Comparison of ENCODE assay signal across 9 cellular contexts in the genomic region with DNA sequence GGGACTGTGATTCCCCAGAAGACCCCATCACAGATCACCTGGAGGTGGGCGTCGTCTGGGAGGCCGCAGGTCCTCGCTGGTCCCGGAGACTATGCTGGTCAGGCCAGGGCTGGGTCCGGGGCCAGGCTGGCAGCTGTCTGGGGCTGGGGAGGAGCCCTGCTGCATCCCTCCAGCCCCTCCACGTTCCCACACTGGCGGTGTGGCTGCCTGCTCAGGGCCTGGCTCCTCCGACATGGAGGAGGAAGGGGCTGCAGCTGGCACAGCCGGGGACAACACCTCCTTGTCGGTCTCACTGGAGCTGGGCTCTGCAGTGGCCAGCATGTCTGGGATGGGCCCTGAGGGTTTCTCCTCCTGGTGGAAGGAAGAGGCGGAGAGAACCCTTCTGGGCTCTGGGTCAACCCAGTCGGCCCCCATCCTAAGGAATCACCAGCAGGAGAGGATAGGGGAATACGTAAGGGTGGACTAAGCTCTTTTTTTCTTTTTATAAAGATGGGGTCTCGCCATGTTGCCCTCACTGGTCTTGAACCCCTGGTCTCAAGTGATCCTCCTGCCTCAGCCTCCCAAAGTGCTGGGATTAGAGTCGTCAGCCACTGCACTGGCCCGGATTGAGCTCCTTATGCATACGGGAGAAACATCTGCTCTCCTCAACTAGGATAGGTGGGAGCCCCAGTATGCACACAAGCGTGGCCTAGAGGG. TPM values are rescaled to one million over a fixed set of nuclear protein-coding genes. Genes with fewer than 3 reads are reported as not detected.
DNase-seq lines count a peak whose midpoint lies in the region; ATAC-seq and TF ChIP-seq lines count a peak whose summit lies in the region.
"Had no signal": no experiment of that assay in that cellular context is flagged by ENCODE, and none has a peak within 500 bp of the region (broad histone marks: within the 10 kb centered on the region; RNA-seq: fewer than 3 reads in every experiment).

No MANE protein-coding gene starts in this region.

- peak overlapping the region; percentile 90 for H3K4me3 Mint-ChIP-seq in chondrocyte (ENCODE audit: unreplicated experiment)

- H3K4me3 ChIP-seq in ACC112 (ENCODE audit: low read depth, low read length) (peak overlapping the region; percentile 83), muscle layer of duodenum (ENCODE audit: low read depth in 1 of 2, low read length in 2 of 2) (peak overlapping the region; percentile 65 to 67)

- no peaks in the 10 kb centered on the region for H3K36me3 Mint-ChIP-seq in chondrocyte (ENCODE audit: low read depth)

- H3K27ac Mint-ChIP-seq in chondrocyte (ENCODE audit: unreplicated experiment): peak overlapping the region; percentile 100

- H3K4me1 ChIP-seq in ACC112 (ENCODE audit: control insufficient read depth, insufficient read depth, low read length, unreplicated experiment) (peaks cover 12% of the 10 kb centered on the region), muscle layer of duodenum (ENCODE audit: control insufficient read depth in 1 of 2, insufficient read depth in 2 of 2, low read length in 2 of 2) (peaks cover 4 to 24% of the 10 kb centered on the region in 2 donors)

- TF ChIP-seq CTCF in chondrocyte (IDR thresholded peaks at IDR 0.05): peak; percentile 24

- no peak for TF ChIP-seq RAD21 in Ishikawa (IDR thresholded peaks at IDR 0.05; ENCODE audit: low read depth)

- 0 out of 2 replicates have a peak, but pooled peaks have one; percentile 12 for TF ChIP-seq EP300 in Ishikawa (IDR thresholded peaks at IDR 0.05; ENCODE audit: borderline replicate concordance)

- DNase-seq in chondrocyte (ENCODE audit: low spot score): no peak
- DNase-seq in NCI-H1694 (lab: John Stamatoyannopoulos, UW): no peak
- no peak for DNase-seq in kidney tubule cell (ENCODE audit: low spot score)

- no peaks in the 10 kb centered on the region for H3K27me3 Mint-ChIP-seq in chondrocyte (ENCODE audit: low read depth)

- no peaks in the 10 kb centered on the region for H3K36me3 ChIP-seq in ACC112 (ENCODE audit: insufficient read depth, low read length)
- H3K36me3 ChIP-seq in muscle layer of duodenum (ENCODE audit: control insufficient read depth in 1 of 2, insufficient read depth in 2 of 2, low read length in 2 of 2): peaks cover 0 to 3% of the 10 kb centered on the region in 2 donors

- H3K9me3 Mint-ChIP-seq in chondrocyte (ENCODE audit: low read depth): no peaks in the 10 kb centered on the region

- H3K4me1 Mint-ChIP-seq in chondrocyte (ENCODE audit: low read depth): peaks cover 23% of the 10 kb centered on the region

- H3K9me3 ChIP-seq in muscle layer of duodenum (ENCODE audit: control insufficient read depth in 1 of 2, low read length in 2 of 2): no peaks in the 10 kb centered on the region

- H2AFZ ChIP-seq in ACC112 (ENCODE audit: low read length, unreplicated experiment): no peak overlapping the region

- H3K79me2 ChIP-seq in ACC112 (ENCODE audit: control insufficient read depth, insufficient read depth, low read length, unreplicated experiment): no peaks in the 10 kb centered on the region

- H3K27ac ChIP-seq in ACC112 (ENCODE audit: low read depth, low read length) (peak overlapping the region; percentile 94), muscle layer of duodenum (ENCODE audit: low read length) (peak overlapping the region; percentile 87)

- H3K27me3 ChIP-seq in ACC112 (ENCODE audit: insufficient read depth, low read length) (no peaks in the 10 kb centered on the region), muscle layer of duodenum (ENCODE audit: low read depth, low read length) (no peaks in the 10 kb centered on the region)

- ATAC-seq in GM21423 (IDR thresholded peaks at IDR 0.05; ENCODE audit: unreplicated experiment) (no peak), GM19351 (IDR thresholded peaks at IDR 0.05; ENCODE audit: unreplicated experiment) (no peak)

TF ChIP-seq in Ishikawa, 13 proteins besides CTCF, POLR2A, EP300 and RAD21:
- TF ChIP-seq CEBPB (IDR thresholded peaks at IDR 0.05) (no peak), TCF12 (IDR thresholded peaks at IDR 0.05; ENCODE audit: low read depth) (no peak), CREB1 (IDR thresholded peaks at IDR 0.05; ENCODE audit: low read depth) (no peak), FOXM1 (IDR thresholded peaks at IDR 0.05; ENCODE audit: borderline replicate concordance, low read depth) (no peak), NFIC (IDR thresholded peaks at IDR 0.05) (no peak), TEAD4 (IDR thresholded peaks at IDR 0.05) (no peak), EGR1 (IDR thresholded peaks at IDR 0.05) (no peak), YY1 (IDR thresholded peaks at IDR 0.05; ENCODE audit: low read depth) (no peak)
- TF ChIP-seq, protein P1, sequence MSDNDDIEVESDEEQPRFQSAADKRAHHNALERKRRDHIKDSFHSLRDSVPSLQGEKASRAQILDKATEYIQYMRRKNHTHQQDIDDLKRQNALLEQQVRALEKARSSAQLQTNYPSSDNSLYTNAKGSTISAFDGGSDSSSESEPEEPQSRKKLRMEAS (IDR thresholded peaks at IDR 0.05): no peak
TF ChIP-seq in Ishikawa: peak in this region for 0.

RNA-seq across cellular contexts. Expression of gene ZNF414, which starts 0.8 kb away (rescaled TPM):
- 22.0 to 26.8 TPM (median 25.3 TPM) in 3 replicates for total RNA-seq in chondrocyte

RNA-seq across cellular contexts. Expression of gene PRAM1, which starts 10.7 kb away (rescaled TPM):
- 0.20 to 0.46 TPM in 2 of 3 replicates, not detected in the other for total RNA-seq in chondrocyte
- total RNA-seq: RPMI7951 had no signal
